1 cellular context compared by ENCODE assay signal in genomic region chr13:72960114-72960513, GRCh38.
TF ChIP-seq lines count a peak whose summit lies in the region.

No MANE protein-coding gene starts in this region.

TF ChIP-seq in GM23338, 12 proteins besides CTCF, POLR2A, EP300 and RAD21 (continued from another document):
- TF ChIP-seq, protein P1, sequence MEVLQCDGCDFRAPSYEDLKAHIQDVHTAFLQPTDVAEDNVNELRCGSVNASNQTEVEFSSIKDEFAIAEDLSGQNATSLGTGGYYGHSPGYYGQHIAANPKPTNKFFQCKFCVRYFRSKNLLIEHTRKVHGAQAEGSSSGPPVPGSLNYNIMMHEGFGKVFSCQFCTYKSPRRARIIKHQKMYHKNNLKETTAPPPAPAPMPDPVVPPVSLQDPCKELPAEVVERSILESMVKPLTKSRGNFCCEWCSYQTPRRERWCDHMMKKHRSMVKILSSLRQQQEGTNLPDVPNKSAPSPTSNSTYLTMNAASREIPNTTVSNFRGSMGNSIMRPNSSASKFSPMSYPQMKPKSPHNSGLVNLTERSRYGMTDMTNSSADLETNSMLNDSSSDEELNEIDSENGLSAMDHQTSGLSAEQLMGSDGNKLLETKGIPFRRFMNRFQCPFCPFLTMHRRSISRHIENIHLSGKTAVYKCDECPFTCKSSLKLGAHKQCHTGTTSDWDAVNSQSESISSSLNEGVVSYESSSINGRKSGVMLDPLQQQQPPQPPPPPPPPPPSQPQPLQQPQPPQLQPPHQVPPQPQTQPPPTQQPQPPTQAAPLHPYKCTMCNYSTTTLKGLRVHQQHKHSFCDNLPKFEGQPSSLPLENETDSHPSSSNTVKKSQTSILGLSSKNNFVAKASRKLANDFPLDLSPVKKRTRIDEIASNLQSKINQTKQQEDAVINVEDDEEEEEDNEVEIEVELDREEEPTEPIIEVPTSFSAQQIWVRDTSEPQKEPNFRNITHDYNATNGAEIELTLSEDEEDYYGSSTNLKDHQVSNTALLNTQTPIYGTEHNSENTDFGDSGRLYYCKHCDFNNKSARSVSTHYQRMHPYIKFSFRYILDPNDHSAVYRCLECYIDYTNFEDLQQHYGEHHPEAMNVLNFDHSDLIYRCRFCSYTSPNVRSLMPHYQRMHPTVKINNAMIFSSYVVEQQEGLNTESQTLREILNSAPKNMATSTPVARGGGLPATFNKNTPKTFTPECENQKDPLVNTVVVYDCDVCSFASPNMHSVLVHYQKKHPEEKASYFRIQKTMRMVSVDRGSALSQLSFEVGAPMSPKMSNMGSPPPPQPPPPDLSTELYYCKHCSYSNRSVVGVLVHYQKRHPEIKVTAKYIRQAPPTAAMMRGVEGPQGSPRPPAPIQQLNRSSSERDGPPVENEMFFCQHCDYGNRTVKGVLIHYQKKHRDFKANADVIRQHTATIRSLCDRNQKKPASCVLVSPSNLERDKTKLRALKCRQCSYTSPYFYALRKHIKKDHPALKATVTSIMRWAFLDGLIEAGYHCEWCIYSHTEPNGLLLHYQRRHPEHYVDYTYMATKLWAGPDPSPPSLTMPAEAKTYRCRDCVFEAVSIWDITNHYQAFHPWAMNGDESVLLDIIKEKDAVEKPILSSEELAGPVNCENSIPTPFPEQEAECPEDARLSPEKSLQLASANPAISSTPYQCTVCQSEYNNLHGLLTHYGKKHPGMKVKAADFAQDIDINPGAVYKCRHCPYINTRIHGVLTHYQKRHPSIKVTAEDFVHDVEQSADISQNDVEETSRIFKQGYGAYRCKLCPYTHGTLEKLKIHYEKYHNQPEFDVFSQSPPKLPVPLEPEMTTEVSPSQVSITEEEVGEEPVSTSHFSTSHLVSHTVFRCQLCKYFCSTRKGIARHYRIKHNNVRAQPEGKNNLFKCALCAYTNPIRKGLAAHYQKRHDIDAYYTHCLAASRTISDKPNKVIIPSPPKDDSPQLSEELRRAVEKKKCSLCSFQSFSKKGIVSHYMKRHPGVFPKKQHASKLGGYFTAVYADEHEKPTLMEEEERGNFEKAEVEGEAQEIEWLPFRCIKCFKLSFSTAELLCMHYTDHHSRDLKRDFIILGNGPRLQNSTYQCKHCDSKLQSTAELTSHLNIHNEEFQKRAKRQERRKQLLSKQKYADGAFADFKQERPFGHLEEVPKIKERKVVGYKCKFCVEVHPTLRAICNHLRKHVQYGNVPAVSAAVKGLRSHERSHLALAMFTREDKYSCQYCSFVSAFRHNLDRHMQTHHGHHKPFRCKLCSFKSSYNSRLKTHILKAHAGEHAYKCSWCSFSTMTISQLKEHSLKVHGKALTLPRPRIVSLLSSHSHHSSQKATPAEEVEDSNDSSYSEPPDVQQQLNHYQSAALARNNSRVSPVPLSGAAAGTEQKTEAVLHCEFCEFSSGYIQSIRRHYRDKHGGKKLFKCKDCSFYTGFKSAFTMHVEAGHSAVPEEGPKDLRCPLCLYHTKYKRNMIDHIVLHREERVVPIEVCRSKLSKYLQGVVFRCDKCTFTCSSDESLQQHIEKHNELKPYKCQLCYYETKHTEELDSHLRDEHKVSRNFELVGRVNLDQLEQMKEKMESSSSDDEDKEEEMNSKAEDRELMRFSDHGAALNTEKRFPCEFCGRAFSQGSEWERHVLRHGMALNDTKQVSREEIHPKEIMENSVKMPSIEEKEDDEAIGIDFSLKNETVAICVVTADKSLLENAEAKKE (CRISPR knock-in tag; IDR thresholded peaks at IDR 0.05): no peak
- TF ChIP-seq JUNB (IDR thresholded peaks at IDR 0.05; ENCODE audit: unreplicated experiment) (no peak), CREB1 (CRISPR knock-in tag; IDR thresholded peaks at IDR 0.05; ENCODE audit: low read depth) (no peak), NANOG (IDR thresholded peaks at IDR 0.05; ENCODE audit: borderline replicate concordance) (no peak)
- TF ChIP-seq, protein P2, sequence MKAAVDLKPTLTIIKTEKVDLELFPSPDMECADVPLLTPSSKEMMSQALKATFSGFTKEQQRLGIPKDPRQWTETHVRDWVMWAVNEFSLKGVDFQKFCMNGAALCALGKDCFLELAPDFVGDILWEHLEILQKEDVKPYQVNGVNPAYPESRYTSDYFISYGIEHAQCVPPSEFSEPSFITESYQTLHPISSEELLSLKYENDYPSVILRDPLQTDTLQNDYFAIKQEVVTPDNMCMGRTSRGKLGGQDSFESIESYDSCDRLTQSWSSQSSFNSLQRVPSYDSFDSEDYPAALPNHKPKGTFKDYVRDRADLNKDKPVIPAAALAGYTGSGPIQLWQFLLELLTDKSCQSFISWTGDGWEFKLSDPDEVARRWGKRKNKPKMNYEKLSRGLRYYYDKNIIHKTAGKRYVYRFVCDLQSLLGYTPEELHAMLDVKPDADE (IDR thresholded peaks at IDR 0.05): no peak
